Comparison of ENCODE assay signal across 15 cellular contexts in the genomic region with DNA sequence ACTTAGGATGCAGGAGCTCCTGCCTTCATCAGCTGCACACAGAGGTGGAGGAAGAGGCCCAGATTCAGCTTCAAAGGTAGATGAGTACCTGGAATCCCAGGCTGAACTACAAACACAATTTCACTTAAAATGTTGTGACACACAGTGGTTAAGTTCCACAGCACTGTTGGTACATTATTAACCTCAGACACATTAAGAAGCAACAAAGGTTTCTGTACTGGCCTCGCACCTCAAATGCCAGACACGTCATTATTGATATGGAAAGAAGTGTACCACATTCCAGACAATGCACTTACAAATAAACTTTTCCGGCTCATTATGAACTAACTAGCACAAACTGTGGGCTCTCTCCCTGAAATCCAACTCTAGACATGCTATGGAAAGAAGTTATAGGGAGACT.
DNase-seq lines count a peak whose midpoint lies in the region; ATAC-seq and TF ChIP-seq lines count a peak whose summit lies in the region.
"Had no signal": no experiment of that assay in that cellular context is flagged by ENCODE, and none has a peak within 500 bp of the region (broad histone marks: within the 10 kb centered on the region; RNA-seq: fewer than 3 reads in every experiment).

No MANE protein-coding gene starts in this region.

- in situ Hi-C loops in ACHN (cut with HindIII; ENCODE audit: low pct_ligation_motif_present, low pct_unique_long_range_greater_than_20kb, low sequenced_read_pairs): no loop called here

- H3K4me2 ChIP-seq in DOHH2 (ENCODE audit: low read length): peak overlapping the region; percentile 58

- no peaks in the 10 kb centered on the region for H3K27me3 ChIP-seq in DOHH2 (ENCODE audit: control insufficient read depth, low read length)

- H3K4me1 ChIP-seq in DOHH2 (ENCODE audit: control insufficient read depth, low read length): peaks cover 97% of the 10 kb centered on the region

- TF ChIP-seq CTCF in DOHH2 (IDR thresholded peaks at IDR 0.05; ENCODE audit: low read depth, low read length, poor library complexity, severe bottlenecking): no peak

- peaks cover 29% of the 10 kb centered on the region for H3F3A ChIP-seq in DOHH2 (ENCODE audit: control insufficient read depth, insufficient read depth)

- H3K36me3 ChIP-seq in DOHH2 (ENCODE audit: control insufficient read depth, low read length): peaks cover 4% of the 10 kb centered on the region; the same call in 1 of the 2 replicates

- no peaks in the 10 kb centered on the region for H3K9me2 ChIP-seq in DOHH2 (replicated peaks; ENCODE audit: control insufficient read depth, low read length)

- no peak for ATAC-seq in GM19395 (IDR thresholded peaks at IDR 0.05; ENCODE audit: unreplicated experiment)
- ATAC-seq: K562 had no signal

- peaks cover 11% of the 10 kb centered on the region for H3K79me2 ChIP-seq in DOHH2 (ENCODE audit: control insufficient read depth, low read length)

- DNase-seq in ACHN (peak; percentile 12), astrocyte of the hippocampus (ENCODE audit: low read depth, low spot score) (peak; percentile 67), kidney glomerular epithelial cell (lab: John Stamatoyannopoulos, UW) (peak; percentile 13), retina (no peak), AML-193 (lab: John Stamatoyannopoulos, UW) (no peak), islet precursor cell (no peak)
- DNase-seq: CD4-positive, alpha-beta T cell; DMS79; NCI-H1436; NCI-H2029; NCI-H510A; NCI-H82 had no signal

- no peak overlapping the region for H3K4me3 ChIP-seq in DOHH2 (ENCODE audit: low read length)
- H3K4me3 ChIP-seq: K562 had no signal

- no peaks in the 10 kb centered on the region for H4K20me1 ChIP-seq in DOHH2 (ENCODE audit: control insufficient read depth, insufficient read depth, low read depth, low read length)

- H3K9me3 ChIP-seq in DOHH2 (ENCODE audit: control insufficient read depth, insufficient read depth, low read length): no peaks in the 10 kb centered on the region

- peak overlapping the region; percentile 54 for H3K27ac ChIP-seq in DOHH2 (ENCODE audit: low read depth, low read length)

Comparison
In these comparisons a context has a peak if more than half of its experiments do, and no peak if none do; other contexts are left out.
1. DNase-seq: peak in ACHN (single experiment), astrocyte of the hippocampus (single experiment) and kidney glomerular epithelial cell (single experiment); none in retina (single experiment), AML-193 (0 of 2) and islet precursor cell (single experiment).